ENCODE assay signal across 8 cellular contexts in genomic region chr22:45996241-45997076, GRCh38. TPM values are rescaled to one million over a fixed set of nuclear protein-coding genes. Genes with fewer than 3 reads are reported as not detected.
DNase-seq lines count a peak whose midpoint lies in the region; ATAC-seq and TF ChIP-seq lines count a peak whose summit lies in the region.

No MANE protein-coding gene starts in this region.

- intact Hi-C loops in ascending aorta (cut with DNase I), result loop anchor here (5.0 kb wide), 2 partner anchors 316 to 546 kb away; no protein-coding TSS in a partner anchor

- H3K27ac ChIP-seq in ascending aorta, result peak overlapping the region; percentile 62 to 69
- H3K27ac ChIP-seq in thoracic aorta, result peak overlapping the region; percentile 30 to 74

- H3K4me1 ChIP-seq in ascending aorta (peaks cover 11 to 33% of the 10 kb centered on the region in 2 donors), thoracic aorta (ENCODE audit: control insufficient read depth in 1 of 2, low read depth in 2 of 2) (peaks cover 27 to 54% of the 10 kb centered on the region in 2 donors)

- H3K4me3 ChIP-seq in ascending aorta, result no peak overlapping the region
- peak overlapping the region; percentile 31 for H3K4me3 ChIP-seq in thoracic aorta

- TF ChIP-seq CTCF in ascending aorta (IDR thresholded peaks at IDR 0.05) (no peak), thoracic aorta (IDR thresholded peaks at IDR 0.05) (no peak)

- H3K36me3 ChIP-seq in ascending aorta (no peaks in the 10 kb centered on the region), thoracic aorta (no peaks in the 10 kb centered on the region)

- no peaks in the 10 kb centered on the region for H3K27me3 ChIP-seq in ascending aorta
- H3K27me3 ChIP-seq in thoracic aorta (replicated peaks; ENCODE audit: insufficient read depth), result no peaks in the 10 kb centered on the region

- peak; percentile 33 for ATAC-seq in HG02642 (IDR thresholded peaks at IDR 0.05; ENCODE audit: poor library complexity, unreplicated experiment)
- no peak for ATAC-seq in thoracic aorta (ENCODE audit: insufficient number of reproducible peaks, low FRiP score, low read depth)
- no peak for ATAC-seq in HG02884 (IDR thresholded peaks at IDR 0.05; ENCODE audit: unreplicated experiment)
- ATAC-seq in GM19328 (IDR thresholded peaks at IDR 0.05; ENCODE audit: unreplicated experiment), result no peak

- H3K9me3 ChIP-seq in ascending aorta (no peaks in the 10 kb centered on the region), thoracic aorta (no peaks in the 10 kb centered on the region)

- DNase-seq in ascending aorta (ENCODE audit: low spot score in 2 of 2), result peak; percentile 51 to 82
- DNase-seq in left kidney (ENCODE audit: low read depth, low spot score), result peak; percentile 60
- no peak for DNase-seq in thoracic aorta (ENCODE audit: low spot score)
- DNase-seq in SW 1271 (lab: John Stamatoyannopoulos, UW), result no peak
- no peak for DNase-seq in NCI-H2081 (lab: John Stamatoyannopoulos, UW)

RNA-seq across cellular contexts. Expression of gene WNT7B, which starts 19.5 kb away (rescaled TPM):
- not detected for total RNA-seq in ascending aorta
- not detected for total RNA-seq in thoracic aorta

Comparison
In these comparisons a context has a peak if more than half of its experiments do, and no peak if none do; other contexts are left out.
1. DNase-seq: peak in ascending aorta (2 of 2) and left kidney (single experiment); none in thoracic aorta (single experiment), SW 1271 (0 of 2) and NCI-H2081 (0 of 2).